Comparison of ENCODE assay signal across 20 cellular contexts in the genomic region with DNA sequence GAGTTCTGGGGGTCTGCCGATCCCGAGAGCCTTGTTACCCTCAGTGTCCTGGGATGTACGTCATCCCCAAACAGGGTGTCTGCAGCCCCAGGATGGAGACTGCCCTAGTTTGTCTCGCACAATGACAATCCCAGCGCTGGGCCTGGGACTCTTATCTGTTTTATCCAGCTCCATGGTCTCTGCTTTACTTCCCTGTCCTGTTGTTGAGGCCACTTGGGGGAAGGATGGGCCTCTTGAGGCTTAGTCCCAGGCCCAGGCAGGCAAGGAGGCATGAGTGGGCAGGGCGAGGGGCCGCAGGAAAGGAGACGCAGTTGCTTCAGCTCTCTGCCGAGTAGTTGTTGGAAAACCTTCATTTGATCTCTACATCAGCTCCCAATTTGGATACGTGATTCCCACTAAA. TPM values are rescaled to one million over a fixed set of nuclear protein-coding genes. Genes with fewer than 3 reads are reported as not detected.
DNase-seq lines count a peak whose midpoint lies in the region; ATAC-seq and TF ChIP-seq lines count a peak whose summit lies in the region.
"Had no signal": no experiment of that assay in that cellular context is flagged by ENCODE, and none has a peak within 500 bp of the region (broad histone marks: within the 10 kb centered on the region; RNA-seq: fewer than 3 reads in every experiment).

No MANE protein-coding gene starts in this region.

- H3K36me3 ChIP-seq in aorta (ENCODE audit: control insufficient read depth in 1 of 2, insufficient read depth in 2 of 2, low read length in 1 of 2) = no peaks in the 10 kb centered on the region
- H3K36me3 ChIP-seq: neutrophil had no signal

- ATAC-seq in WTC11 (no peak), aorta (ENCODE audit: low FRiP score) (no peak), HG03196 (IDR thresholded peaks at IDR 0.05; ENCODE audit: unreplicated experiment) (no peak), HG02852 (IDR thresholded peaks at IDR 0.05; ENCODE audit: unreplicated experiment) (no peak)
- ATAC-seq: body of pancreas, left ventricle myocardium superior had no signal

- intact Hi-C loops in aorta (cut with DNase I) = no loop called here

- H3K9me3 Mint-ChIP-seq in activated naive CD4-positive, alpha-beta T cell treated with anti-CD3 and anti-CD28 coated beads, Interleukin-2, amount 10 ng/mL, durations not matched to agents 7 days and 5 days = no peaks in the 10 kb centered on the region
- H3K9me3 Mint-ChIP-seq in WTC11 (no peaks in the 10 kb centered on the region), mesothelial cell of epicardium (no peaks in the 10 kb centered on the region)
- H3K9me3 Mint-ChIP-seq: activated naive CD4-positive, alpha-beta T cell treated with anti-CD3 and anti-CD28 coated beads, Interleukin-2, amount 50 U/mL, for 72 hours; CD4-positive, alpha-beta T cell had no signal

- no peaks in the 10 kb centered on the region for H3K36me3 Mint-ChIP-seq in activated naive CD4-positive, alpha-beta T cell treated with anti-CD3 and anti-CD28 coated beads, Interleukin-2, amount 10 ng/mL, durations not matched to agents 7 days and 5 days
- H3K36me3 Mint-ChIP-seq in WTC11 = peaks cover 13% of the 10 kb centered on the region
- H3K36me3 Mint-ChIP-seq in mesothelial cell of epicardium = peaks cover 51% of the 10 kb centered on the region
- H3K36me3 Mint-ChIP-seq: activated naive CD4-positive, alpha-beta T cell treated with anti-CD3 and anti-CD28 coated beads, Interleukin-2, amount 50 U/mL, for 72 hours had no signal

- POLR2A ChIA-PET in WTC11 (lab: Charles Lee) = interaction anchor here (0.7 kb wide), 1 partner anchor 130 kb away, joined by 3 read pairs; no protein-coding TSS in a partner anchor

- H3K4me3 ChIP-seq in aorta (ENCODE audit: low read length in 2 of 2) = no peak overlapping the region
- H3K4me3 ChIP-seq: body of pancreas, heart right ventricle had no signal

- H3K4me3 Mint-ChIP-seq in activated naive CD4-positive, alpha-beta T cell treated with anti-CD3 and anti-CD28 coated beads, Interleukin-2, amount 10 ng/mL, durations not matched to agents 7 days and 5 days = no peak overlapping the region
- H3K4me3 Mint-ChIP-seq in WTC11 = no peak overlapping the region
- H3K4me3 Mint-ChIP-seq in mesothelial cell of epicardium = no peak overlapping the region
- H3K4me3 Mint-ChIP-seq: CD4-positive, alpha-beta T cell had no signal

- peak overlapping the region; percentile 95 for H3K27ac Mint-ChIP-seq in activated naive CD4-positive, alpha-beta T cell treated with anti-CD3 and anti-CD28 coated beads, Interleukin-2, amount 10 ng/mL, durations not matched to agents 7 days and 5 days
- H3K27ac Mint-ChIP-seq in WTC11 (peak overlapping the region; percentile 46), mesothelial cell of epicardium (peak overlapping the region; percentile 85)
- H3K27ac Mint-ChIP-seq: activated naive CD4-positive, alpha-beta T cell treated with anti-CD3 and anti-CD28 coated beads, Interleukin-2, amount 50 U/mL, for 72 hours; CD4-positive, alpha-beta T cell had no signal

- H3K27ac ChIP-seq in aorta (ENCODE audit: low read depth in 1 of 2, low read length in 2 of 2) = peak overlapping the region; percentile 43 to 80
- H3K27ac ChIP-seq: body of pancreas, neutrophil had no signal

- 84 to 91% methylated on average over 10 of the region's 10 CpGs for WGBS in aorta, 2 donors

- DNase-seq in activated naive CD4-positive, alpha-beta T cell treated with anti-CD3 and anti-CD28 coated beads, Interleukin-2, amount 10 ng/mL, durations not matched to agents 7 days and 5 days = no peak
- no peak for DNase-seq in activated naive CD4-positive, alpha-beta T cell treated with Interleukin-2 at 50 U/mL for 16 hours
- DNase-seq in WTC11 (ENCODE audit: low spot score) (no peak), mesothelial cell of epicardium (ENCODE audit: low spot score in 2 of 2, unreplicated experiment in 2 of 2) (no peak), aorta (no peak), NCI-H446 (lab: John Stamatoyannopoulos, UW) (no peak)
- DNase-seq: body of pancreas; CD4-positive, alpha-beta T cell; cortex of kidney; DMS153; GDM1; heart right ventricle; left ventricle myocardium superior; NCI-H748 treated with DMSO at 0.1 percent for 48 hours; SHP77; stimulated activated CD4-positive, alpha-beta T cell treated with anti-CD3 and anti-CD28 coated beads, Interleukin-12 subunit alpha, Interleukin-12 subunit beta, amount 100 ng/mL, for 4 hours had no signal

- peaks cover 30% of the 10 kb centered on the region for H3K27me3 Mint-ChIP-seq in activated naive CD4-positive, alpha-beta T cell treated with anti-CD3 and anti-CD28 coated beads, Interleukin-2, amount 10 ng/mL, durations not matched to agents 7 days and 5 days
- H3K27me3 Mint-ChIP-seq in WTC11 (ENCODE audit: low read depth) = no peaks in the 10 kb centered on the region
- H3K27me3 Mint-ChIP-seq in mesothelial cell of epicardium (ENCODE audit: low read depth) = no peaks in the 10 kb centered on the region
- H3K27me3 Mint-ChIP-seq: CD4-positive, alpha-beta T cell had no signal

- H3K4me1 Mint-ChIP-seq in activated naive CD4-positive, alpha-beta T cell treated with anti-CD3 and anti-CD28 coated beads, Interleukin-2, amount 10 ng/mL, durations not matched to agents 7 days and 5 days = peaks cover 40% of the 10 kb centered on the region
- H3K4me1 Mint-ChIP-seq in WTC11 (peaks cover 19% of the 10 kb centered on the region), mesothelial cell of epicardium (peaks cover 90% of the 10 kb centered on the region)

- H3K9me3 ChIP-seq in aorta (ENCODE audit: control insufficient read depth, low read length) = no peaks in the 10 kb centered on the region
- H3K9me3 ChIP-seq: body of pancreas, heart right ventricle, neutrophil had no signal

- TF ChIP-seq CTCF in WTC11 (IDR thresholded peaks at IDR 0.05) = no peak
- TF ChIP-seq CTCF in mesothelial cell of epicardium (IDR thresholded peaks at IDR 0.05; ENCODE audit: unreplicated experiment) = no peak

- H3K27me3 ChIP-seq in aorta (ENCODE audit: control insufficient read depth in 1 of 2, insufficient read depth in 2 of 2, low read length in 1 of 2) = no peaks in the 10 kb centered on the region
- H3K27me3 ChIP-seq: body of pancreas, heart right ventricle had no signal

- CTCF ChIA-PET in activated naive CD4-positive, alpha-beta T cell treated with anti-CD3 and anti-CD28 coated beads, Interleukin-2, amount 10 ng/mL, durations not matched to agents 7 days and 5 days (lab: Charles Lee) = interaction anchor here (0.7 to 1.7 kb wide), 2 partner anchors 13 to 101 kb away, joined by 3 to 8 read pairs; no protein-coding TSS in a partner anchor
- CTCF ChIA-PET in WTC11 (lab: Charles Lee) = interaction anchor here (5.7 kb wide), 1 partner anchor 13 kb away, joined by 22 read pairs; no protein-coding TSS in a partner anchor

- peaks cover 1 to 7% of the 10 kb centered on the region in 2 donors for H3K4me1 ChIP-seq in aorta (ENCODE audit: control insufficient read depth in 1 of 2, insufficient read depth in 2 of 2, low read length in 2 of 2)

TF ChIP-seq in WTC11, 78 proteins besides CTCF, POLR2A, EP300 and RAD21:
- TF ChIP-seq EMX1 (CRISPR knock-in tag; IDR thresholded peaks at IDR 0.05) = no peak
- no peak for TF ChIP-seq ATF2 (CRISPR knock-in tag; IDR thresholded peaks at IDR 0.05; ENCODE audit: borderline replicate concordance, low read depth)
- no peak for TF ChIP-seq ZNF416 (CRISPR knock-in tag; IDR thresholded peaks at IDR 0.05)
- no peak for TF ChIP-seq ERG (CRISPR knock-in tag; IDR thresholded peaks at IDR 0.05)
- no peak for TF ChIP-seq TEAD4 (CRISPR knock-in tag; IDR thresholded peaks at IDR 0.05)
- no peak for TF ChIP-seq ZNF232 (CRISPR knock-in tag; IDR thresholded peaks at IDR 0.05)
- TF ChIP-seq, protein P1, sequence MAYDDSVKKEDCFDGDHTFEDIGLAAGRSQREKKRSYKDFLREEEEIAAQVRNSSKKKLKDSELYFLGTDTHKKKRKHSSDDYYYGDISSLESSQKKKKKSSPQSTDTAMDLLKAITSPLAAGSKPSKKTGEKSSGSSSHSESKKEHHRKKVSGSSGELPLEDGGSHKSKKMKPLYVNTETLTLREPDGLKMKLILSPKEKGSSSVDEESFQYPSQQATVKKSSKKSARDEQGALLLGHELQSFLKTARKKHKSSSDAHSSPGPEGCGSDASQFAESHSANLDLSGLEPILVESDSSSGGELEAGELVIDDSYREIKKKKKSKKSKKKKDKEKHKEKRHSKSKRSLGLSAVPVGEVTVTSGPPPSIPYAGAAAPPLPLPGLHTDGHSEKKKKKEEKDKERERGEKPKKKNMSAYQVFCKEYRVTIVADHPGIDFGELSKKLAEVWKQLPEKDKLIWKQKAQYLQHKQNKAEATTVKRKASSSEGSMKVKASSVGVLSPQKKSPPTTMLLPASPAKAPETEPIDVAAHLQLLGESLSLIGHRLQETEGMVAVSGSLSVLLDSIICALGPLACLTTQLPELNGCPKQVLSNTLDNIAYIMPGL (CRISPR knock-in tag; IDR thresholded peaks at IDR 0.05) = no peak
- TF ChIP-seq ZNF396 (CRISPR knock-in tag; IDR thresholded peaks at IDR 0.05; ENCODE audit: borderline replicate concordance) = no peak
TF ChIP-seq in WTC11: peak in this region for 0.

RNA-seq across cellular contexts. Expression of gene SMAD6, which starts 17.4 kb away (rescaled TPM):
- total RNA-seq in WTC11 (2021) = 9.2 to 13.9 TPM (median 10.4 TPM) in 3 replicates
- total RNA-seq in mesothelial cell of epicardium = 164 to 176 TPM (median 176 TPM) in 3 replicates
- total RNA-seq in aorta = 10 to 100 TPM; 34.8 to 92.0 TPM
- 10 to 100 TPM in 1 of 2 donors, 1 to 10 TPM in 1; 7.1 to 14.3 TPM for polyA plus RNA-seq in aorta
